ENCODE assay signal across 1 cellular context in the genomic region with DNA sequence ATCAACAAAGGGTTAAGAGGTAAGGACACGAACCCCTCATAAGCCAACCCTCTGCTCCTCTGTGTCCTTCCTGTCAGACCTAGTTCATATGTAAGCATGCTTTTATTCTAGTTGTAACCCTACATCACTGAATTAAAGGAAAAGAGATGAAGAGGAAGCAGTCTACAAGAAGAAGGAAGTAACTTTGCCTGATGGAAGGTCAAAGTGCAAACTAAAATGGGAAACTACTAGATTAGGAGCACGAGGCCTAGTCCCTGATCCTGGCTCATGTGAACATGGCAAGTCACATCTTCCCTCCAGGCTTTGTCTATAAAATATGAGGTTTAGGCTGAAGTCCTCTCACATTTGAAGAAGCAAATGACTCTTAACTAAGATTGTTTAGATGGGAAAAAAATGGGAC.
TF ChIP-seq lines count a peak whose summit lies in the region.

No MANE protein-coding gene starts in this region.

TF ChIP-seq in K562, 482 proteins besides CTCF, POLR2A, EP300 and RAD21:
- TF ChIP-seq SAP30 (IDR thresholded peaks at IDR 0.05; ENCODE audit: borderline replicate concordance, insufficient read depth, low read depth, low read length, poor library complexity, severe bottlenecking) (no peak), NR2C1 (IDR thresholded peaks at IDR 0.05) (peak; percentile 65), NR2C1 (tag; IDR thresholded peaks at IDR 0.05) (peak; percentile 64), SMAD4 (CRISPR knock-in tag; conservative IDR thresholded peaks at IDR 0.05) (no peak), NR2C2 (CRISPR knock-in tag; IDR thresholded peaks at IDR 0.05) (no peak), NR2C2 (tag; IDR thresholded peaks at IDR 0.05) (peak; percentile 60; the same call in 1 of the 2 replicates), HSF4 (CRISPR knock-in tag; IDR thresholded peaks at IDR 0.05; ENCODE audit: borderline replicate concordance) (no peak), PHB2 (IDR thresholded peaks at IDR 0.05; ENCODE audit: low read depth) (no peak), BHLHE40 (IDR thresholded peaks at IDR 0.05; ENCODE audit: low read length) (no peak)
- TF ChIP-seq, protein P1, sequence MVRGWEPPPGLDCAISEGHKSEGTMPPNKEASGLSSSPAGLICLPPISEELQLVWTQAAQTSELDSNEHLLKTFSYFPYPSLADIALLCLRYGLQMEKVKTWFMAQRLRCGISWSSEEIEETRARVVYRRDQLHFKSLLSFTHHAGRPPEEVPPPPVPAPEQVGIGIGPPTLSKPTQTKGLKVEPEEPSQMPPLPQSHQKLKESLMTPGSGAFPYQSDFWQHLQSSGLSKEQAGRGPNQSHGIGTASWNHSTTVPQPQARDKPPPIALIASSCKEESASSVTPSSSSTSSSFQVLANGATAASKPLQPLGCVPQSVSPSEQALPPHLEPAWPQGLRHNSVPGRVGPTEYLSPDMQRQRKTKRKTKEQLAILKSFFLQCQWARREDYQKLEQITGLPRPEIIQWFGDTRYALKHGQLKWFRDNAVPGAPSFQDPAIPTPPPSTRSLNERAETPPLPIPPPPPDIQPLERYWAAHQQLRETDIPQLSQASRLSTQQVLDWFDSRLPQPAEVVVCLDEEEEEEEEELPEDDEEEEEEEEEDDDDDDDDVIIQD (CRISPR knock-in tag; IDR thresholded peaks at IDR 0.05) = no peak
- TF ChIP-seq, protein P2, sequence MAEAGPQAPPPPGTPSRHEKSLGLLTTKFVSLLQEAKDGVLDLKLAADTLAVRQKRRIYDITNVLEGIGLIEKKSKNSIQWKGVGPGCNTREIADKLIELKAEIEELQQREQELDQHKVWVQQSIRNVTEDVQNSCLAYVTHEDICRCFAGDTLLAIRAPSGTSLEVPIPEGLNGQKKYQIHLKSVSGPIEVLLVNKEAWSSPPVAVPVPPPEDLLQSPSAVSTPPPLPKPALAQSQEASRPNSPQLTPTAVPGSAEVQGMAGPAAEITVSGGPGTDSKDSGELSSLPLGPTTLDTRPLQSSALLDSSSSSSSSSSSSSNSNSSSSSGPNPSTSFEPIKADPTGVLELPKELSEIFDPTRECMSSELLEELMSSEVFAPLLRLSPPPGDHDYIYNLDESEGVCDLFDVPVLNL (CRISPR knock-in tag; IDR thresholded peaks at IDR 0.05; ENCODE audit: low read depth) = no peak
- TF ChIP-seq, protein P3, sequence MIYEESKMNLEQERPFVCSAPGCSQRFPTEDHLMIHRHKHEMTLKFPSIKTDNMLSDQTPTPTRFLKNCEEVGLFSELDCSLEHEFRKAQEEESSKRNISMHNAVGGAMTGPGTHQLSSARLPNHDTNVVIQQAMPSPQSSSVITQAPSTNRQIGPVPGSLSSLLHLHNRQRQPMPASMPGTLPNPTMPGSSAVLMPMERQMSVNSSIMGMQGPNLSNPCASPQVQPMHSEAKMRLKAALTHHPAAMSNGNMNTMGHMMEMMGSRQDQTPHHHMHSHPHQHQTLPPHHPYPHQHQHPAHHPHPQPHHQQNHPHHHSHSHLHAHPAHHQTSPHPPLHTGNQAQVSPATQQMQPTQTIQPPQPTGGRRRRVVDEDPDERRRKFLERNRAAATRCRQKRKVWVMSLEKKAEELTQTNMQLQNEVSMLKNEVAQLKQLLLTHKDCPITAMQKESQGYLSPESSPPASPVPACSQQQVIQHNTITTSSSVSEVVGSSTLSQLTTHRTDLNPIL (CRISPR knock-in tag; IDR thresholded peaks at IDR 0.05) = no peak
